1 cellular context compared by ENCODE assay signal in the genomic region with DNA sequence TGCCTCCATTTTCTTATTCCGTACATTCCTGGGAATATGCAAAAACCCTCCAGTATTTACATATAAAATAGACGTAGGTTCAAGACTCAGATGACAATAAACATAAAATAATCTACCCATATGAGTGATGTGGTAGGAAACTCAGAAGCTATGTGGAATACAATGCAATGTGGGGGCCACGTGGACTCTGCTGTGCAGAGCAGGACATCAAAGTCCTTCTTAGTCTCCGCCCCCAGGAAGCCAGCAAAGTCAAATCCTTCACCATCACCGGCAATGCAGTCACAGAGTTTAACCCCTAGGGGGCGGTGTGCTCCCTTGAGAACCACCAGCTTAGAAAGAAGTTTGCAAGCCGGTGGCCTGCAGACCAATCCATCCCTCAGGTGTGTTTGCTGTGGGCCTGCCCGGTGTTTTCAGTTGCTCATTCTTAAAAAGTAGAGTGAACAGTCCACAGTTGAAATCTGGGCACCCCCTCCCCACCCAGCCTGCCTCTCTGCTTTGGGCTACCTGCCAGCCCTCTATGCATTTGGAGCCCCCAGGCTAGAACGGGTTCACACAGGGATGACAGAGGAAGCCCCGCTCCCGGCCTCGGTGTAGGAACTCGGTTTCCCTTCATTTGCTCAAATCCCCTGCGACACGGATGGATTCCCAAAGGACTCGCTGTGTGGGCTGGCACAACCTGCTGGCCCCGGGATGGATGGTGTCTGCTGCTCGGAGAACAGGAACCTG.
A peak's percentile ranks its signal among the peaks of the same experiment; 100 is the strongest.
TF ChIP-seq lines count a peak whose summit lies in the region.

No MANE protein-coding gene starts in this region.

TF ChIP-seq in HepG2, 621 proteins besides CTCF, POLR2A, EP300 and RAD21 (continued from another document):
- TF ChIP-seq, protein P1, sequence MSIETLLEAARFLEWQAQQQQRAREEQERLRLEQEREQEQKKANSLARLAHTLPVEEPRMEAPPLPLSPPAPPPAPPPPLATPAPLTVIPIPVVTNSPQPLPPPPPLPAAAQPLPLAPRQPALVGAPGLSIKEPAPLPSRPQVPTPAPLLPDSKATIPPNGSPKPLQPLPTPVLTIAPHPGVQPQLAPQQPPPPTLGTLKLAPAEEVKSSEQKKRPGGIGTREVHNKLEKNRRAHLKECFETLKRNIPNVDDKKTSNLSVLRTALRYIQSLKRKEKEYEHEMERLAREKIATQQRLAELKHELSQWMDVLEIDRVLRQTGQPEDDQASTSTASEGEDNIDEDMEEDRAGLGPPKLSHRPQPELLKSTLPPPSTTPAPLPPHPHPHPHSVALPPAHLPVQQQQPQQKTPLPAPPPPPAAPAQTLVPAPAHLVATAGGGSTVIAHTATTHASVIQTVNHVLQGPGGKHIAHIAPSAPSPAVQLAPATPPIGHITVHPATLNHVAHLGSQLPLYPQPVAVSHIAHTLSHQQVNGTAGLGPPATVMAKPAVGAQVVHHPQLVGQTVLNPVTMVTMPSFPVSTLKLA (IDR thresholded peaks at IDR 0.05), result peak; percentile 88
- no peak for TF ChIP-seq TMF1 (CRISPR knock-in tag; IDR thresholded peaks at IDR 0.05; ENCODE audit: low read depth)
- TF ChIP-seq XRCC5 (optimal IDR thresholded peaks at IDR 0.05; ENCODE audit: low read length), result peak; percentile 98
- peak; percentile 24; the same call in 1 of the 2 replicates for TF ChIP-seq KMT2A (CRISPR knock-in tag; IDR thresholded peaks at IDR 0.05)
- TF ChIP-seq ZMYM4 (CRISPR knock-in tag; IDR thresholded peaks at IDR 0.05), result peak; percentile 86
- TF ChIP-seq, protein P2, sequence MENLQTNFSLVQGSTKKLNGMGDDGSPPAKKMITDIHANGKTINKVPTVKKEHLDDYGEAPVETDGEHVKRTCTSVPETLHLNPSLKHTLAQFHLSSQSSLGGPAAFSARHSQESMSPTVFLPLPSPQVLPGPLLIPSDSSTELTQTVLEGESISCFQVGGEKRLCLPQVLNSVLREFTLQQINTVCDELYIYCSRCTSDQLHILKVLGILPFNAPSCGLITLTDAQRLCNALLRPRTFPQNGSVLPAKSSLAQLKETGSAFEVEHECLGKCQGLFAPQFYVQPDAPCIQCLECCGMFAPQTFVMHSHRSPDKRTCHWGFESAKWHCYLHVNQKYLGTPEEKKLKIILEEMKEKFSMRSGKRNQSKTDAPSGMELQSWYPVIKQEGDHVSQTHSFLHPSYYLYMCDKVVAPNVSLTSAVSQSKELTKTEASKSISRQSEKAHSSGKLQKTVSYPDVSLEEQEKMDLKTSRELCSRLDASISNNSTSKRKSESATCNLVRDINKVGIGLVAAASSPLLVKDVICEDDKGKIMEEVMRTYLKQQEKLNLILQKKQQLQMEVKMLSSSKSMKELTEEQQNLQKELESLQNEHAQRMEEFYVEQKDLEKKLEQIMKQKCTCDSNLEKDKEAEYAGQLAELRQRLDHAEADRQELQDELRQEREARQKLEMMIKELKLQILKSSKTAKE (CRISPR knock-in tag; IDR thresholded peaks at IDR 0.05; ENCODE audit: borderline replicate concordance), result no peak
- TF ChIP-seq ZNF761 (CRISPR knock-in tag; conservative IDR thresholded peaks at IDR 0.05), result peak; percentile 77; the same call in 1 of the 2 replicates
- TF ChIP-seq, protein P3, sequence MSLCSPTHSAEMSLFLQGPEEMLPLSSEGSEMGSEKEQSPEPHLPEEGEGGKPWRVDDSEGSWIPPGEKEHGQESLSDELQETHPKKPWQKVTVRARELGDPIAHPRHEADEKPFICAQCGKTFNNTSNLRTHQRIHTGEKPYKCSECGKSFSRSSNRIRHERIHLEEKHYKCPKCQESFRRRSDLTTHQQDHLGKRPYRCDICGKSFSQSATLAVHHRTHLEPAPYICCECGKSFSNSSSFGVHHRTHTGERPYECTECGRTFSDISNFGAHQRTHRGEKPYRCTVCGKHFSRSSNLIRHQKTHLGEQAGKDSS (CRISPR knock-in tag; IDR thresholded peaks at IDR 0.05; ENCODE audit: borderline replicate concordance, low read depth), result no peak
- TF ChIP-seq, protein P4, sequence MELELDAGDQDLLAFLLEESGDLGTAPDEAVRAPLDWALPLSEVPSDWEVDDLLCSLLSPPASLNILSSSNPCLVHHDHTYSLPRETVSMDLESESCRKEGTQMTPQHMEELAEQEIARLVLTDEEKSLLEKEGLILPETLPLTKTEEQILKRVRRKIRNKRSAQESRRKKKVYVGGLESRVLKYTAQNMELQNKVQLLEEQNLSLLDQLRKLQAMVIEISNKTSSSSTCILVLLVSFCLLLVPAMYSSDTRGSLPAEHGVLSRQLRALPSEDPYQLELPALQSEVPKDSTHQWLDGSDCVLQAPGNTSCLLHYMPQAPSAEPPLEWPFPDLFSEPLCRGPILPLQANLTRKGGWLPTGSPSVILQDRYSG (CRISPR knock-in tag; IDR thresholded peaks at IDR 0.05), result no peak
- peak; percentile 17; the same call in 1 of the 2 replicates for TF ChIP-seq HOXD1 (CRISPR knock-in tag; IDR thresholded peaks at IDR 0.05)
- peak; percentile 59 for TF ChIP-seq ASH2L (IDR thresholded peaks at IDR 0.05; ENCODE audit: insufficient read length, low read depth, low read length)
- TF ChIP-seq, protein P5, sequence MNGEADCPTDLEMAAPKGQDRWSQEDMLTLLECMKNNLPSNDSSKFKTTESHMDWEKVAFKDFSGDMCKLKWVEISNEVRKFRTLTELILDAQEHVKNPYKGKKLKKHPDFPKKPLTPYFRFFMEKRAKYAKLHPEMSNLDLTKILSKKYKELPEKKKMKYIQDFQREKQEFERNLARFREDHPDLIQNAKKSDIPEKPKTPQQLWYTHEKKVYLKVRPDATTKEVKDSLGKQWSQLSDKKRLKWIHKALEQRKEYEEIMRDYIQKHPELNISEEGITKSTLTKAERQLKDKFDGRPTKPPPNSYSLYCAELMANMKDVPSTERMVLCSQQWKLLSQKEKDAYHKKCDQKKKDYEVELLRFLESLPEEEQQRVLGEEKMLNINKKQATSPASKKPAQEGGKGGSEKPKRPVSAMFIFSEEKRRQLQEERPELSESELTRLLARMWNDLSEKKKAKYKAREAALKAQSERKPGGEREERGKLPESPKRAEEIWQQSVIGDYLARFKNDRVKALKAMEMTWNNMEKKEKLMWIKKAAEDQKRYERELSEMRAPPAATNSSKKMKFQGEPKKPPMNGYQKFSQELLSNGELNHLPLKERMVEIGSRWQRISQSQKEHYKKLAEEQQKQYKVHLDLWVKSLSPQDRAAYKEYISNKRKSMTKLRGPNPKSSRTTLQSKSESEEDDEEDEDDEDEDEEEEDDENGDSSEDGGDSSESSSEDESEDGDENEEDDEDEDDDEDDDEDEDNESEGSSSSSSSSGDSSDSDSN (CRISPR knock-in tag; IDR thresholded peaks at IDR 0.05), result no peak
- no peak for TF ChIP-seq GABPA (IDR thresholded peaks at IDR 0.05; ENCODE audit: low read depth, low read length)
- peak; percentile 28; the same call in 1 of the 2 replicates for TF ChIP-seq GABPA (CRISPR knock-in tag; IDR thresholded peaks at IDR 0.05; ENCODE audit: low read depth)
- TF ChIP-seq ZNF776 (CRISPR knock-in tag; IDR thresholded peaks at IDR 0.05), result 0 out of 2 replicates have a peak, but pooled peaks have one; percentile 35
- TF ChIP-seq, protein P6, sequence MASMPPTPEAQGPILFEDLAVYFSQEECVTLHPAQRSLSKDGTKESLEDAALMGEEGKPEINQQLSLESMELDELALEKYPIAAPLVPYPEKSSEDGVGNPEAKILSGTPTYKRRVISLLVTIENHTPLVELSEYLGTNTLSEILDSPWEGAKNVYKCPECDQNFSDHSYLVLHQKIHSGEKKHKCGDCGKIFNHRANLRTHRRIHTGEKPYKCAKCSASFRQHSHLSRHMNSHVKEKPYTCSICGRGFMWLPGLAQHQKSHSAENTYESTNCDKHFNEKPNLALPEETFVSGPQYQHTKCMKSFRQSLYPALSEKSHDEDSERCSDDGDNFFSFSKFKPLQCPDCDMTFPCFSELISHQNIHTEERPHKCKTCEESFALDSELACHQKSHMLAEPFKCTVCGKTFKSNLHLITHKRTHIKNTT (CRISPR knock-in tag; IDR thresholded peaks at IDR 0.05), result no peak
